In genomic region chr9:28714175-28714574, GRCh38 we compare ENCODE assay signal across 27 cellular contexts.
"Had no signal": no experiment of that assay in that cellular context is flagged by ENCODE, and none has a peak within 500 bp of the region (broad histone marks: within the 10 kb centered on the region; RNA-seq: fewer than 3 reads in every experiment).

No MANE protein-coding gene starts in this region.

- H3K9me3 ChIP-seq: stomach, suprapubic skin, testis, thoracic aorta, thyroid gland, tibial artery, tibial nerve, transverse colon, upper lobe of left lung, upper lobe of right lung, uterus, vagina had no signal

- H3K27me3 ChIP-seq: stomach, suprapubic skin, testis, thyroid gland, tibial artery, tibial nerve, transverse colon, upper lobe of left lung, upper lobe of right lung, uterus, vagina had no signal

- FAIRE-seq: urothelium cell line had no signal

- H3K27ac ChIP-seq: stomach, suprapubic skin, testis, thoracic aorta, thyroid gland, tibial artery, tibial nerve, transverse colon, upper lobe of left lung, upper lobe of right lung, uterus, vagina had no signal

- ATAC-seq: stimulated activated effector memory CD8-positive, alpha-beta T cell treated with anti-CD3 and anti-CD28 coated beads, Interleukin-12 subunit alpha, Interleukin-12 subunit beta, amount 100 ng/mL, for 72 hours; stimulated activated memory B cell treated with anti-CD40 and anti-IgM and Interleukin-4, amounts not matched to agents 10 μg/mL and 1 μg/mL and 100 μg/mL, for 72 hours; stimulated activated naive B cell treated with anti-CD40 and anti-IgM and Interleukin-4, amounts not matched to agents 10 μg/mL and 1 μg/mL and 100 μg/mL, for 72 hours; stimulated activated naive CD8-positive, alpha-beta T cell treated with anti-CD3 and anti-CD28 coated beads, Interleukin-15, amount 100 ng/mL, for 72 hours; stimulated activated naive CD8-positive, alpha-beta T cell treated with anti-CD3 and anti-CD28 coated beads, Interleukin-15, Interleukin-2, amounts not matched to agents 100 U/mL and 50 U/mL, for 24 hours; upper lobe of right lung had no signal

- H3K4me1 ChIP-seq: stomach, suprapubic skin, testis, thyroid gland, tibial artery, tibial nerve, transverse colon, upper lobe of left lung, upper lobe of right lung, uterus, vagina had no signal

- H3K36me3 ChIP-seq: stomach, suprapubic skin, thoracic aorta, thyroid gland, tibial artery, tibial nerve, transverse colon, upper lobe of left lung, upper lobe of right lung, uterus, vagina had no signal

- DNase-seq: stimulated activated CD4-positive, alpha-beta T cell treated with anti-CD3 and anti-CD28 coated beads, Interleukin-2, amount 100 ng/mL, for 48 hours; stimulated activated CD4-positive, alpha-beta T cell treated with anti-CD3 and anti-CD28 coated beads, Interleukin-4, amount 100 ng/mL, for 1 hour; stimulated activated CD4-positive, alpha-beta T cell treated with anti-CD3 and anti-CD28 coated beads, Interleukin-4, amount 100 ng/mL, for 24 hours; stimulated activated CD4-positive, alpha-beta T cell treated with anti-CD3 and anti-CD28 coated beads, Interleukin-4, amount 100 ng/mL, for 4 hours; stimulated activated CD8-positive, alpha-beta memory T cell treated with anti-CD3 and anti-CD28 coated beads, Interleukin-4, amount 100 ng/mL, for 48 hours; stimulated activated naive B cell treated with anti-CD40 and anti-IgM and Interleukin-4, amounts not matched to agents 10 μg/mL and 1 μg/mL and 100 μg/mL, for 72 hours; stimulated activated naive CD4-positive, alpha-beta T cell; stimulated activated naive CD4-positive, alpha-beta T cell treated with Interleukin-2 at 50 U/mL for 16 hours; stimulated activated naive CD8-positive, alpha-beta T cell treated with anti-CD3 and anti-CD28 coated beads, Interleukin-15, amount 100 ng/mL, for 72 hours; stimulated activated naive CD8-positive, alpha-beta T cell treated with anti-CD3 and anti-CD28 coated beads, Interleukin-15, Interleukin-2, amounts not matched to agents 100 U/mL and 50 U/mL, for 24 hours; stomach; substantia nigra; testis; thyroid gland; tibial artery; transverse colon; trophoblast cell; upper lobe of left lung; upper lobe of right lung; uterus had no signal

- H3K4me3 ChIP-seq: stomach, suprapubic skin, testis, thoracic aorta, thyroid gland, tibial artery, tibial nerve, transverse colon, upper lobe of left lung, upper lobe of right lung, uterus, vagina had no signal
